In the genomic region with DNA sequence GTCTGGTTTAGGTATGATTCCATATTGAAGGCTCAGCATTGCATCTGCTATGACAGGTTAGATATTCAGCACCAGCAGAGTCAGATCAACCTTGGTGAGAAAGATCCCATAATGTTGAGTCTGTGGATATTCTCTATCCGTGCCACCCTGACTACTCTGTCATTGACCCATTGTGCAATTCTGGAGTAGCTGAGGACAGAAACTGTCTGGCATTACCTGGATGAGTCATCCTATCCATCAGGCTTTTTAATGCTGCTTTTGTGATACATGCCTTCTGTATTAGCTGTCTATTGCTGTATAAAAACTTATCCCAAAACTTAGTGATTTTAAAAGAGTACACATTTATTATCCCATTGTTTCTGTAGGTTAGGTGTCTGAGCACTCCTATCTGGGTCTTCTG, we compare ENCODE assay signal across 1 cellular context.
TF ChIP-seq lines count a peak whose summit lies in the region.

No MANE protein-coding gene starts in this region.

TF ChIP-seq in HepG2, 621 proteins besides CTCF, POLR2A, EP300 and RAD21 (continued from another document):
- no peak for TF ChIP-seq ZNF20 (CRISPR knock-in tag; IDR thresholded peaks at IDR 0.05)
- no peak for TF ChIP-seq ZNF180 (CRISPR knock-in tag; IDR thresholded peaks at IDR 0.05; ENCODE audit: borderline replicate concordance, low read depth)
- no peak for TF ChIP-seq ZNF543 (CRISPR knock-in tag; IDR thresholded peaks at IDR 0.05)
- TF ChIP-seq, protein P1, sequence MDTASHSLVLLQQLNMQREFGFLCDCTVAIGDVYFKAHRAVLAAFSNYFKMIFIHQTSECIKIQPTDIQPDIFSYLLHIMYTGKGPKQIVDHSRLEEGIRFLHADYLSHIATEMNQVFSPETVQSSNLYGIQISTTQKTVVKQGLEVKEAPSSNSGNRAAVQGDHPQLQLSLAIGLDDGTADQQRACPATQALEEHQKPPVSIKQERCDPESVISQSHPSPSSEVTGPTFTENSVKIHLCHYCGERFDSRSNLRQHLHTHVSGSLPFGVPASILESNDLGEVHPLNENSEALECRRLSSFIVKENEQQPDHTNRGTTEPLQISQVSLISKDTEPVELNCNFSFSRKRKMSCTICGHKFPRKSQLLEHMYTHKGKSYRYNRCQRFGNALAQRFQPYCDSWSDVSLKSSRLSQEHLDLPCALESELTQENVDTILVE (CRISPR knock-in tag; IDR thresholded peaks at IDR 0.05): no peak
- TF ChIP-seq SOX6 (IDR thresholded peaks at IDR 0.05): no peak
- no peak for TF ChIP-seq SOX6 (CRISPR knock-in tag; IDR thresholded peaks at IDR 0.05)
- TF ChIP-seq, protein P2, sequence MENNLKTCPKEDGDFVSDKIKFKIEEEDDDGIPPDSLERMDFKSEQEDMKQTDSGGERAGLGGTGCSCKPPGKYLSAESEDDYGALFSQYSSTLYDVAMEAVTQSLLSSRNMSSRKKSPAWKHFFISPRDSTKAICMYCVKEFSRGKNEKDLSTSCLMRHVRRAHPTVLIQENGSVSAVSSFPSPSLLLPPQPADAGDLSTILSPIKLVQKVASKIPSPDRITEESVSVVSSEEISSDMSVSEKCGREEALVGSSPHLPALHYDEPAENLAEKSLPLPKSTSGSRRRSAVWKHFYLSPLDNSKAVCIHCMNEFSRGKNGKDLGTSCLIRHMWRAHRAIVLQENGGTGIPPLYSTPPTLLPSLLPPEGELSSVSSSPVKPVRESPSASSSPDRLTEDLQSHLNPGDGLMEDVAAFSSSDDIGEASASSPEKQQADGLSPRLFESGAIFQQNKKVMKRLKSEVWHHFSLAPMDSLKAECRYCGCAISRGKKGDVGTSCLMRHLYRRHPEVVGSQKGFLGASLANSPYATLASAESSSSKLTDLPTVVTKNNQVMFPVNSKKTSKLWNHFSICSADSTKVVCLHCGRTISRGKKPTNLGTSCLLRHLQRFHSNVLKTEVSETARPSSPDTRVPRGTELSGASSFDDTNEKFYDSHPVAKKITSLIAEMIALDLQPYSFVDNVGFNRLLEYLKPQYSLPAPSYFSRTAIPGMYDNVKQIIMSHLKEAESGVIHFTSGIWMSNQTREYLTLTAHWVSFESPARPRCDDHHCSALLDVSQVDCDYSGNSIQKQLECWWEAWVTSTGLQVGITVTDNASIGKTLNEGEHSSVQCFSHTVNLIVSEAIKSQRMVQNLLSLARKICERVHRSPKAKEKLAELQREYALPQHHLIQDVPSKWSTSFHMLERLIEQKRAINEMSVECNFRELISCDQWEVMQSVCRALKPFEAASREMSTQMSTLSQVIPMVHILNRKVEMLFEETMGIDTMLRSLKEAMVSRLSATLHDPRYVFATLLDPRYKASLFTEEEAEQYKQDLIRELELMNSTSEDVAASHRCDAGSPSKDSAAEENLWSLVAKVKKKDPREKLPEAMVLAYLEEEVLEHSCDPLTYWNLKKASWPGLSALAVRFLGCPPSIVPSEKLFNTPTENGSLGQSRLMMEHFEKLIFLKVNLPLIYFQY (CRISPR knock-in tag; IDR thresholded peaks at IDR 0.05; ENCODE audit: borderline replicate concordance): no peak
- no peak for TF ChIP-seq ZNF616 (CRISPR knock-in tag; IDR thresholded peaks at IDR 0.05; ENCODE audit: low read depth)
- no peak for TF ChIP-seq ZSCAN29 (CRISPR knock-in tag; conservative IDR thresholded peaks at IDR 0.05)
- TF ChIP-seq, protein P3, sequence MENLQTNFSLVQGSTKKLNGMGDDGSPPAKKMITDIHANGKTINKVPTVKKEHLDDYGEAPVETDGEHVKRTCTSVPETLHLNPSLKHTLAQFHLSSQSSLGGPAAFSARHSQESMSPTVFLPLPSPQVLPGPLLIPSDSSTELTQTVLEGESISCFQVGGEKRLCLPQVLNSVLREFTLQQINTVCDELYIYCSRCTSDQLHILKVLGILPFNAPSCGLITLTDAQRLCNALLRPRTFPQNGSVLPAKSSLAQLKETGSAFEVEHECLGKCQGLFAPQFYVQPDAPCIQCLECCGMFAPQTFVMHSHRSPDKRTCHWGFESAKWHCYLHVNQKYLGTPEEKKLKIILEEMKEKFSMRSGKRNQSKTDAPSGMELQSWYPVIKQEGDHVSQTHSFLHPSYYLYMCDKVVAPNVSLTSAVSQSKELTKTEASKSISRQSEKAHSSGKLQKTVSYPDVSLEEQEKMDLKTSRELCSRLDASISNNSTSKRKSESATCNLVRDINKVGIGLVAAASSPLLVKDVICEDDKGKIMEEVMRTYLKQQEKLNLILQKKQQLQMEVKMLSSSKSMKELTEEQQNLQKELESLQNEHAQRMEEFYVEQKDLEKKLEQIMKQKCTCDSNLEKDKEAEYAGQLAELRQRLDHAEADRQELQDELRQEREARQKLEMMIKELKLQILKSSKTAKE (CRISPR knock-in tag; IDR thresholded peaks at IDR 0.05; ENCODE audit: borderline replicate concordance): no peak
- no peak for TF ChIP-seq CHD2 (IDR thresholded peaks at IDR 0.05; ENCODE audit: low read depth, low read length)
- TF ChIP-seq GZF1 (CRISPR knock-in tag; IDR thresholded peaks at IDR 0.05): no peak
